Comparison of ENCODE assay signal across 1 cellular context in genomic region chr5:179530069-179530998, GRCh38.
TF ChIP-seq lines count a peak whose summit lies in the region.

No MANE protein-coding gene starts in this region.

TF ChIP-seq in HepG2, 621 proteins besides CTCF, POLR2A, EP300 and RAD21 (continued from another document and continues in another):
- TF ChIP-seq ZBTB40 (IDR thresholded peaks at IDR 0.05) (no peak), ZBTB40 (CRISPR knock-in tag; IDR thresholded peaks at IDR 0.05) (no peak), ARHGAP35 (CRISPR knock-in tag; IDR thresholded peaks at IDR 0.05; ENCODE audit: borderline replicate concordance) (no peak), HNF1B (CRISPR knock-in tag; IDR thresholded peaks at IDR 0.05) (peak; percentile 70; the same call in 1 of the 2 replicates), NFE2 (CRISPR knock-in tag; IDR thresholded peaks at IDR 0.05) (no peak), MIER2 (CRISPR knock-in tag; IDR thresholded peaks at IDR 0.05) (0 out of 2 replicates have a peak, but pooled peaks have one; percentile 25), ZNF33A (CRISPR knock-in tag; IDR thresholded peaks at IDR 0.05; ENCODE audit: borderline replicate concordance) (no peak), ZNF180 (CRISPR knock-in tag; IDR thresholded peaks at IDR 0.05; ENCODE audit: borderline replicate concordance, low read depth) (no peak), RARA (CRISPR knock-in tag; IDR thresholded peaks at IDR 0.05) (no peak), CBX5 (CRISPR knock-in tag; IDR thresholded peaks at IDR 0.05; ENCODE audit: borderline replicate concordance) (0 out of 2 replicates have a peak, but pooled peaks have one; percentile 22), PAF1 (CRISPR knock-in tag; IDR thresholded peaks at IDR 0.05) (no peak), ZNF263 (CRISPR knock-in tag; IDR thresholded peaks at IDR 0.05) (0 out of 2 replicates have a peak, but pooled peaks have one; percentile 38), SP5 (CRISPR knock-in tag; IDR thresholded peaks at IDR 0.05; ENCODE audit: borderline replicate concordance, low read depth) (no peak), ZNF335 (CRISPR knock-in tag; IDR thresholded peaks at IDR 0.05) (no peak), ZBTB10 (CRISPR knock-in tag; IDR thresholded peaks at IDR 0.05; ENCODE audit: borderline replicate concordance) (no peak), ZNF800 (CRISPR knock-in tag; IDR thresholded peaks at IDR 0.05) (peak; percentile 64; the same call in 1 of the 2 replicates), ATF7 (IDR thresholded peaks at IDR 0.05) (no peak), ATF7 (CRISPR knock-in tag; IDR thresholded peaks at IDR 0.05) (no peak), GTF3A (CRISPR knock-in tag; conservative IDR thresholded peaks at IDR 0.05) (no peak), SOX6 (IDR thresholded peaks at IDR 0.05) (no peak), SOX6 (CRISPR knock-in tag; IDR thresholded peaks at IDR 0.05) (0 out of 2 replicates have a peak, but pooled peaks have one; percentile 18), MIXL1 (CRISPR knock-in tag; IDR thresholded peaks at IDR 0.05) (no peak), FOSL2 (CRISPR knock-in tag; IDR thresholded peaks at IDR 0.05) (no peak), ZNF570 (CRISPR knock-in tag; IDR thresholded peaks at IDR 0.05; ENCODE audit: borderline replicate concordance) (no peak), HBP1 (CRISPR knock-in tag; IDR thresholded peaks at IDR 0.05; ENCODE audit: low read depth) (no peak), ZNF235 (CRISPR knock-in tag; IDR thresholded peaks at IDR 0.05; ENCODE audit: borderline replicate concordance) (no peak), CAMTA2 (CRISPR knock-in tag; IDR thresholded peaks at IDR 0.05; ENCODE audit: borderline replicate concordance) (no peak)
- TF ChIP-seq, protein P1, sequence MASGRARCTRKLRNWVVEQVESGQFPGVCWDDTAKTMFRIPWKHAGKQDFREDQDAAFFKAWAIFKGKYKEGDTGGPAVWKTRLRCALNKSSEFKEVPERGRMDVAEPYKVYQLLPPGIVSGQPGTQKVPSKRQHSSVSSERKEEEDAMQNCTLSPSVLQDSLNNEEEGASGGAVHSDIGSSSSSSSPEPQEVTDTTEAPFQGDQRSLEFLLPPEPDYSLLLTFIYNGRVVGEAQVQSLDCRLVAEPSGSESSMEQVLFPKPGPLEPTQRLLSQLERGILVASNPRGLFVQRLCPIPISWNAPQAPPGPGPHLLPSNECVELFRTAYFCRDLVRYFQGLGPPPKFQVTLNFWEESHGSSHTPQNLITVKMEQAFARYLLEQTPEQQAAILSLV (CRISPR knock-in tag; IDR thresholded peaks at IDR 0.05; ENCODE audit: borderline replicate concordance), result no peak
- TF ChIP-seq, protein P2, sequence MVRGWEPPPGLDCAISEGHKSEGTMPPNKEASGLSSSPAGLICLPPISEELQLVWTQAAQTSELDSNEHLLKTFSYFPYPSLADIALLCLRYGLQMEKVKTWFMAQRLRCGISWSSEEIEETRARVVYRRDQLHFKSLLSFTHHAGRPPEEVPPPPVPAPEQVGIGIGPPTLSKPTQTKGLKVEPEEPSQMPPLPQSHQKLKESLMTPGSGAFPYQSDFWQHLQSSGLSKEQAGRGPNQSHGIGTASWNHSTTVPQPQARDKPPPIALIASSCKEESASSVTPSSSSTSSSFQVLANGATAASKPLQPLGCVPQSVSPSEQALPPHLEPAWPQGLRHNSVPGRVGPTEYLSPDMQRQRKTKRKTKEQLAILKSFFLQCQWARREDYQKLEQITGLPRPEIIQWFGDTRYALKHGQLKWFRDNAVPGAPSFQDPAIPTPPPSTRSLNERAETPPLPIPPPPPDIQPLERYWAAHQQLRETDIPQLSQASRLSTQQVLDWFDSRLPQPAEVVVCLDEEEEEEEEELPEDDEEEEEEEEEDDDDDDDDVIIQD (CRISPR knock-in tag; IDR thresholded peaks at IDR 0.05; ENCODE audit: low read depth), result no peak
- TF ChIP-seq, protein P3, sequence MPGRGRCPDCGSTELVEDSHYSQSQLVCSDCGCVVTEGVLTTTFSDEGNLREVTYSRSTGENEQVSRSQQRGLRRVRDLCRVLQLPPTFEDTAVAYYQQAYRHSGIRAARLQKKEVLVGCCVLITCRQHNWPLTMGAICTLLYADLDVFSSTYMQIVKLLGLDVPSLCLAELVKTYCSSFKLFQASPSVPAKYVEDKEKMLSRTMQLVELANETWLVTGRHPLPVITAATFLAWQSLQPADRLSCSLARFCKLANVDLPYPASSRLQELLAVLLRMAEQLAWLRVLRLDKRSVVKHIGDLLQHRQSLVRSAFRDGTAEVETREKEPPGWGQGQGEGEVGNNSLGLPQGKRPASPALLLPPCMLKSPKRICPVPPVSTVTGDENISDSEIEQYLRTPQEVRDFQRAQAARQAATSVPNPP (CRISPR knock-in tag; IDR thresholded peaks at IDR 0.05), result no peak
